In the genomic region with DNA sequence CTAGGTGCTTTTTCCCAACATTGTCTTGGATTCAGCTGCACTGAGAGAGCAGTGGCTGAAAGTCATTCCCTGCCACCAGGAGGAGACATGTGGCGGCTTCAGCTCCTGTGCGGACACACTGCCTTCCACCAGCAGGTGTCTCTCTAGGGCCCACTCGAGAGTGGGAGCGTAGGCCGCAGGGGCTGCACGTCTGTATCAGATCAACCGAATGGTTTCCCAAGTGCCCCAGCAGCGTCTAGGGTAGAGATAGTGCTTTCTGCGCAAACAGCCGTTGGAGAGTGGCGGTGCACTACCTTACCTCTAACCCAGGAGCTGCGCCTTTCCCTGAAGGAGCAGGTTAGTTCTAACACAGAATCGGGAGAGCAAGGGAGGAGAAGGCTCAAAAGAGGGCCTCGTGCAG, we compare ENCODE assay signal across 9 cellular contexts. TPM values are rescaled to one million over a fixed set of nuclear protein-coding genes. Genes with fewer than 3 reads are reported as not detected.
DNase-seq lines count a peak whose midpoint lies in the region; ATAC-seq and TF ChIP-seq lines count a peak whose summit lies in the region.
"Had no signal": no experiment of that assay in that cellular context is flagged by ENCODE, and none has a peak within 500 bp of the region (broad histone marks: within the 10 kb centered on the region; RNA-seq: fewer than 3 reads in every experiment).

No MANE protein-coding gene starts in this region.

- CTCF ChIA-PET in HEK293 (lab: Yijun Ruan, JAX) = interaction anchor here (0.7 to 1.8 kb wide), 11 partner anchors 9 to 254 kb away, joined by 3 to 10 read pairs (median 3); partner anchors contain the start of gene RADIL

- no peak for ATAC-seq in GM19035 (IDR thresholded peaks at IDR 0.05; ENCODE audit: unreplicated experiment)

- 0 out of 2 replicates have a peak, but pooled peaks cover 12% of the 10 kb centered on the region for H3K27me3 ChIP-seq in SJCRH30

- 0 out of 2 replicates have a peak, but pooled peaks have one; percentile 32 for TF ChIP-seq CTCF in HEK293 (tag by site-specific recombination; IDR thresholded peaks at IDR 0.05)

- DNase-seq in D341Med (ENCODE audit: low spot score) (peak; percentile 93), SJCRH30 (peak; percentile 55 to 68), hippocampal formation (lab: John Stamatoyannopoulos, UW) (peak; percentile 22 to 58), NCI-H1048 (lab: John Stamatoyannopoulos, UW) (no peak)
- peak; percentile 34 for DNase-seq in activated naive CD8-positive, alpha-beta T cell treated with anti-CD3 and anti-CD28 coated beads, Interleukin-2, amount 50 U/mL, for 16 hours (ENCODE audit: low read depth, low spot score)
- DNase-seq in stimulated activated CD4-positive, alpha-beta T cell treated with anti-CD3 and anti-CD28 coated beads, Interleukin-12 subunit alpha, Interleukin-12 subunit beta, amount 100 ng/mL, for 4 hours = peak; percentile 52

- POLR2A ChIA-PET in HEK293 (lab: Yijun Ruan, JAX) = no interaction called here

- H3K36me3 ChIP-seq in HEK293 (ENCODE audit: control insufficient read depth in 2 of 2, insufficient read depth in 1 of 2, low read length in 2 of 2) = no peaks in the 10 kb centered on the region
- no peaks in the 10 kb centered on the region for H3K36me3 ChIP-seq in SJCRH30

- H3K9me3 ChIP-seq in HEK293 (ENCODE audit: control insufficient read depth, insufficient read depth, low read depth, low read length) (no peaks in the 10 kb centered on the region), SJCRH30 (replicated peaks) (no peaks in the 10 kb centered on the region)

- H3K27ac ChIP-seq in HEK293 (ENCODE audit: extremely low read depth, low read depth, low read length) = no peak overlapping the region
- H3K27ac ChIP-seq in SJCRH30 = no peak overlapping the region
- H3K27ac ChIP-seq: SK-N-MC had no signal

- H3K4me3 ChIP-seq in HEK293 (ENCODE audit: low read depth, low read length) (no peak overlapping the region), SJCRH30 (no peak overlapping the region)
- H3K4me3 ChIP-seq: SK-N-MC had no signal

- no peaks in the 10 kb centered on the region for H3K4me1 ChIP-seq in HEK293 (ENCODE audit: control insufficient read depth, insufficient read depth, low read length)
- H3K4me1 ChIP-seq in SJCRH30 = no peaks in the 10 kb centered on the region

TF ChIP-seq in HEK293, 187 proteins besides CTCF, POLR2A, EP300 and RAD21:
- peak; percentile 20; the same call in 1 of the 2 replicates for TF ChIP-seq ZNF654 (tag by site-specific recombination; IDR thresholded peaks at IDR 0.05; ENCODE audit: low read depth)
- no peak for TF ChIP-seq KLF8 (tag by site-specific recombination; IDR thresholded peaks at IDR 0.05)

RNA-seq across cellular contexts. Expression of gene PAPOLB, which starts 31.7 kb away (rescaled TPM):
- total RNA-seq in SJCRH30 (2014; rRNA removed; shearing (Covaris generic)) = not detected in 2 replicates

RNA-seq across cellular contexts. Expression of gene RADIL, which starts 53.3 kb away (rescaled TPM):
- 0.12 and 0.23 TPM in 2 replicates for total RNA-seq in SJCRH30 (2014; rRNA removed; shearing (Covaris generic))

RNA-seq across cellular contexts. Expression of gene AP5Z1, which starts 54.8 kb away (rescaled TPM):
- total RNA-seq in SJCRH30 (2014; rRNA removed; shearing (Covaris generic)) = 13.6 and 13.8 TPM in 2 replicates
